8 cellular contexts compared by ENCODE assay signal in genomic region chr16:77971306-77972131, GRCh38. TPM values are rescaled to one million over a fixed set of nuclear protein-coding genes. Genes with fewer than 3 reads are reported as not detected.
DNase-seq lines count a peak whose midpoint lies in the region; ATAC-seq and TF ChIP-seq lines count a peak whose summit lies in the region.

No MANE protein-coding gene starts in this region.

- no peaks in the 10 kb centered on the region for H3F3A ChIP-seq in OCI-LY1 (ENCODE audit: insufficient read depth, low read length)
- peaks cover 2% of the 10 kb centered on the region for H3F3A ChIP-seq in neural cell (ENCODE audit: insufficient read depth, low read length, poor library complexity, severe bottlenecking)

- ATAC-seq in GM18861 (IDR thresholded peaks at IDR 0.05; ENCODE audit: unreplicated experiment) (peak; percentile 64), HG03571 (IDR thresholded peaks at IDR 0.05; ENCODE audit: unreplicated experiment) (peak; percentile 66)
- ATAC-seq in stimulated activated naive CD8-positive, alpha-beta T cell treated with anti-CD3 and anti-CD28 coated beads, Interleukin-15, Interleukin-2, amounts not matched to agents 100 U/mL and 50 U/mL, for 24 hours: peak; percentile 73

- H3K27me3 ChIP-seq in OCI-LY1 (ENCODE audit: insufficient read depth, low read length) (no peaks in the 10 kb centered on the region), neural cell (ENCODE audit: insufficient read depth, low read depth, low read length) (no peaks in the 10 kb centered on the region)

- peak; percentile 97 for TF ChIP-seq RAD21 in neural cell (conservative IDR thresholded peaks at IDR 0.05)

- H3K79me2 ChIP-seq in OCI-LY1 (ENCODE audit: insufficient read depth, low read length) (no peaks in the 10 kb centered on the region), neural cell (replicated peaks; ENCODE audit: insufficient read depth, low read length) (no peaks in the 10 kb centered on the region)

- no peaks in the 10 kb centered on the region for H3K36me3 ChIP-seq in OCI-LY1 (ENCODE audit: insufficient read depth, low read length)
- H3K36me3 ChIP-seq in neural cell (ENCODE audit: insufficient read depth, low read length): no peaks in the 10 kb centered on the region

- no peak overlapping the region for H3K4me2 ChIP-seq in OCI-LY1 (ENCODE audit: low read length)
- no peak overlapping the region for H3K4me2 ChIP-seq in neural cell (ENCODE audit: low read length)

- H2AFZ ChIP-seq in OCI-LY1 (ENCODE audit: low read length): no peak overlapping the region
- no peak overlapping the region for H2AFZ ChIP-seq in neural cell (ENCODE audit: low read depth, low read length)

- no peaks in the 10 kb centered on the region for H4K20me1 ChIP-seq in OCI-LY1 (ENCODE audit: insufficient read depth, low read length)
- H4K20me1 ChIP-seq in neural cell (ENCODE audit: insufficient read depth): no peaks in the 10 kb centered on the region

- TF ChIP-seq CTCF in AG09319 (IDR thresholded peaks at IDR 0.05; ENCODE audit: low read depth, low read length) (peak; percentile 76), OCI-LY1 (IDR thresholded peaks at IDR 0.05; ENCODE audit: low read length) (peak; percentile 79; the same call in 1 of the 2 replicates), fibroblast of pulmonary artery (IDR thresholded peaks at IDR 0.05; ENCODE audit: low read length, missing control alignments) (peak; percentile 79), neural cell (IDR thresholded peaks at IDR 0.05; ENCODE audit: poor library complexity, severe bottlenecking) (peak; percentile 93)

- peak; percentile 54 for DNase-seq in AG09319 (ENCODE audit: extremely low read depth, low read depth)
- DNase-seq in activated T-cell treated with anti-CD3 and anti-CD28 coated beads, Interleukin-2, amount 50 U/mL, for 1 hour: peak; percentile 74
- peak; percentile 79 for DNase-seq in fibroblast of pulmonary artery (ENCODE audit: low read depth)
- DNase-seq in stimulated activated naive CD8-positive, alpha-beta T cell treated with anti-CD3 and anti-CD28 coated beads, Interleukin-15, Interleukin-2, amounts not matched to agents 100 U/mL and 50 U/mL, for 24 hours: peak; percentile 77

- H3K27ac ChIP-seq in OCI-LY1 (ENCODE audit: low read depth, low read length, poor library complexity, severe bottlenecking): no peak overlapping the region
- no peak overlapping the region for H3K27ac ChIP-seq in neural cell (ENCODE audit: low read length)

- H3K4me3 ChIP-seq in OCI-LY1 (ENCODE audit: low read depth, low read length, poor library complexity, severe bottlenecking) (no peak overlapping the region), fibroblast of pulmonary artery (replicated peaks; ENCODE audit: low read depth, low read length) (no peak overlapping the region), neural cell (ENCODE audit: low read length) (no peak overlapping the region)

- no peaks in the 10 kb centered on the region for H3K4me1 ChIP-seq in OCI-LY1 (ENCODE audit: insufficient read depth, low read length, severe bottlenecking)

- no peak for TF ChIP-seq EP300 in neural cell (conservative IDR thresholded peaks at IDR 0.05; ENCODE audit: poor library complexity, severe bottlenecking)

- no peaks in the 10 kb centered on the region for H3K9me3 ChIP-seq in OCI-LY1 (ENCODE audit: low read length)
- H3K9me3 ChIP-seq in neural cell (ENCODE audit: low read length): no peaks in the 10 kb centered on the region

- H3K9ac ChIP-seq in OCI-LY1 (ENCODE audit: low read length) (no peak overlapping the region), neural cell (ENCODE audit: low read length) (no peak overlapping the region)

- H3K9me2 ChIP-seq in OCI-LY1 (ENCODE audit: low read depth, low read length) (no peaks in the 10 kb centered on the region), neural cell (ENCODE audit: insufficient read depth, low read length) (no peaks in the 10 kb centered on the region)

TF ChIP-seq in neural cell, 6 proteins besides CTCF, POLR2A, EP300 and RAD21:
- peak; percentile 99 for TF ChIP-seq SMC3 (conservative IDR thresholded peaks at IDR 0.05; ENCODE audit: poor library complexity)
- no peak for TF ChIP-seq MXI1 (conservative IDR thresholded peaks at IDR 0.05; ENCODE audit: poor library complexity, severe bottlenecking)

RNA-seq across cellular contexts. Expression of gene CLEC3A, which starts 50.8 kb away (rescaled TPM):
- polyA plus RNA-seq in neural cell: not detected in 2 replicates
- not detected in 2 replicates for polyA minus RNA-seq in neural cell
